In genomic region chr19:4066176-4066606, GRCh38 we compare ENCODE assay signal across 8 cellular contexts. TPM values are rescaled to one million over a fixed set of nuclear protein-coding genes. Genes with fewer than 3 reads are reported as not detected.
DNase-seq lines count a peak whose midpoint lies in the region; ATAC-seq and TF ChIP-seq lines count a peak whose summit lies in the region.

No MANE protein-coding gene starts in this region.

- POLR2A ChIA-PET in SK-N-SH (lab: Yijun Ruan, JAX) = interaction anchor here (0.6 to 1.2 kb wide), 4 partner anchors 59 to 589 kb away, joined by 3 to 4 read pairs (median 4); partner anchors contain the start of genes EEF2 and PIAS4

- H3K27me3 ChIP-seq in SK-N-SH (ENCODE audit: insufficient read depth) (no peaks in the 10 kb centered on the region), adrenal gland (no peaks in the 10 kb centered on the region), layer of hippocampus (ENCODE audit: control insufficient read depth, insufficient read depth, low read length) (no peaks in the 10 kb centered on the region)

- ATAC-seq in SK-N-SH treated with all-trans-retinoic acid at 6 μM for 48 hours (no peak), GM18517 (IDR thresholded peaks at IDR 0.05; ENCODE audit: unreplicated experiment) (no peak)
- no peak for ATAC-seq in stimulated activated naive CD8-positive, alpha-beta T cell treated with anti-CD3 and anti-CD28 coated beads, Interleukin-15, Interleukin-2, amounts not matched to agents 100 U/mL and 50 U/mL, for 24 hours

- H3F3A ChIP-seq in SK-N-SH (replicated peaks; ENCODE audit: insufficient read depth) = peaks cover 4% of the 10 kb centered on the region

- no peak for TF ChIP-seq CTCF in SK-N-SH (IDR thresholded peaks at IDR 0.05)
- TF ChIP-seq CTCF in adrenal gland (IDR thresholded peaks at IDR 0.05) = no peak

- H3K9me3 ChIP-seq in SK-N-SH (no peaks in the 10 kb centered on the region), adrenal gland (replicated peaks in 1 of 3) (no peaks in the 10 kb centered on the region)

- no peak overlapping the region for H2AFZ ChIP-seq in SK-N-SH (ENCODE audit: low read depth)

- WGBS in SK-N-SH (ENCODE audit: low lambda C conversion rate) = 0% methylated on average over 11 of the region's 31 CpGs
- WGBS in adrenal gland, 4 donors = 0 to 1% (median 1%) methylated on average over 3 to 31 of the region's 31 CpGs; no CpG with 5 or more reads in 1 of the 4 donors

- TF ChIP-seq EP300 in SK-N-SH (IDR thresholded peaks at IDR 0.05; ENCODE audit: borderline replicate concordance in 1 of 2, low read depth in 1 of 2, low read length in 1 of 2) = no peak

- peak overlapping the region; percentile 88 for H3K4me2 ChIP-seq in SK-N-SH

- H3K36me3 ChIP-seq in SK-N-SH (replicated peaks in 1 of 2; ENCODE audit: control insufficient read depth in 1 of 2, insufficient read depth in 2 of 2, low read length in 1 of 2) (peaks cover 3 to 13% of the 10 kb centered on the region in 2 experiments), adrenal gland (replicated peaks in 1 of 2) (no peaks in the 10 kb centered on the region)

- no peak for TF ChIP-seq RAD21 in SK-N-SH (IDR thresholded peaks at IDR 0.05; ENCODE audit: low read length)

- H3K4me3 ChIP-seq in SK-N-SH (ENCODE audit: low read depth in 2 of 2, low read length in 1 of 2) (peak overlapping the region; percentile 76 to 80), adrenal gland (peak overlapping the region; percentile 58 to 99 (median 77))

- H3K79me2 ChIP-seq in SK-N-SH (ENCODE audit: insufficient read depth) = peaks cover 42% of the 10 kb centered on the region

- no peak for TF ChIP-seq POLR2A in adrenal gland (IDR thresholded peaks at IDR 0.05)

- H4K20me1 ChIP-seq in SK-N-SH (ENCODE audit: insufficient read depth) = peaks cover 38% of the 10 kb centered on the region

- intact Hi-C loops in adrenal gland (cut with DNase I) = no loop called here

- CTCF ChIA-PET in SK-N-SH (lab: Yijun Ruan, JAX) = interaction anchor here (0.8 kb wide), 1 partner anchor 74 kb away, joined by 3 read pairs; no protein-coding TSS in a partner anchor

- H3K9me2 ChIP-seq in SK-N-SH = no peaks in the 10 kb centered on the region

- peaks cover 0 to 16% of the 10 kb centered on the region in 2 experiments; a peak in 1 of 4 replicates for H3K4me1 ChIP-seq in SK-N-SH (ENCODE audit: control insufficient read depth in 1 of 2, insufficient read depth in 2 of 2, low read depth in 1 of 2, low read length in 1 of 2)
- H3K4me1 ChIP-seq in adrenal gland (replicated peaks in 1 of 2) = peaks cover 31 to 40% of the 10 kb centered on the region in 2 donors

- DNase-seq in SK-N-SH (no peak), adrenal gland (peak in 3 of 7 donors; percentile 60 to 78 (median 69)), NCI-H2029 (lab: John Stamatoyannopoulos, UW) (no peak), HT-29 (ENCODE audit: low spot score) (no peak)
- DNase-seq in stimulated activated naive CD8-positive, alpha-beta T cell treated with anti-CD3 and anti-CD28 coated beads, Interleukin-15, Interleukin-2, amounts not matched to agents 100 U/mL and 50 U/mL, for 24 hours = peak; percentile 60

- H3K9ac ChIP-seq in SK-N-SH = peak overlapping the region; percentile 87

- H3K27ac ChIP-seq in SK-N-SH (ENCODE audit: low read depth in 2 of 2, low read length in 1 of 2) (peak overlapping the region; percentile 63 to 90; a peak in 3 of 4 replicates), adrenal gland (peak overlapping the region; percentile 69 to 98 (median 89)), layer of hippocampus (ENCODE audit: low read depth, low read length) (peak overlapping the region; percentile 96)

TF ChIP-seq in SK-N-SH, 30 proteins besides CTCF, POLR2A, EP300 and RAD21 (continues in another document):
- TF ChIP-seq NRF1 (IDR thresholded peaks at IDR 0.05; ENCODE audit: low read depth, low read length) = no peak
- no peak for TF ChIP-seq POLR2AphosphoS5 (IDR thresholded peaks at IDR 0.05; ENCODE audit: low read depth, low read length)
- TF ChIP-seq, protein P1, sequence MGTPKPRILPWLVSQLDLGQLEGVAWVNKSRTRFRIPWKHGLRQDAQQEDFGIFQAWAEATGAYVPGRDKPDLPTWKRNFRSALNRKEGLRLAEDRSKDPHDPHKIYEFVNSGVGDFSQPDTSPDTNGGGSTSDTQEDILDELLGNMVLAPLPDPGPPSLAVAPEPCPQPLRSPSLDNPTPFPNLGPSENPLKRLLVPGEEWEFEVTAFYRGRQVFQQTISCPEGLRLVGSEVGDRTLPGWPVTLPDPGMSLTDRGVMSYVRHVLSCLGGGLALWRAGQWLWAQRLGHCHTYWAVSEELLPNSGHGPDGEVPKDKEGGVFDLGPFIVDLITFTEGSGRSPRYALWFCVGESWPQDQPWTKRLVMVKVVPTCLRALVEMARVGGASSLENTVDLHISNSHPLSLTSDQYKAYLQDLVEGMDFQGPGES (IDR thresholded peaks at IDR 0.05; ENCODE audit: low read depth, low read length) = no peak
- TF ChIP-seq RXRA (IDR thresholded peaks at IDR 0.05; ENCODE audit: borderline replicate concordance, low read depth) = no peak
- TF ChIP-seq FOXJ3 (CRISPR knock-in tag; IDR thresholded peaks at IDR 0.05) = no peak

TF ChIP-seq in SK-N-SH treated with all-trans-retinoic acid at 6 μM for 48 hours, 23 proteins besides CTCF, POLR2A, EP300 and RAD21 (continues in another document):
- no peak for TF ChIP-seq SNAI2 (CRISPR knock-in tag; IDR thresholded peaks at IDR 0.05)
- no peak for TF ChIP-seq ARNTL (CRISPR knock-in tag; IDR thresholded peaks at IDR 0.05; ENCODE audit: borderline replicate concordance, low read depth)
- no peak for TF ChIP-seq ZFP3 (CRISPR knock-in tag; IDR thresholded peaks at IDR 0.05)
- TF ChIP-seq TCF4 (CRISPR knock-in tag; IDR thresholded peaks at IDR 0.05; ENCODE audit: borderline replicate concordance) = no peak
- no peak for TF ChIP-seq PPARA (CRISPR knock-in tag; IDR thresholded peaks at IDR 0.05; ENCODE audit: borderline replicate concordance)
- no peak for TF ChIP-seq CSDC2 (CRISPR knock-in tag; IDR thresholded peaks at IDR 0.05)
- TF ChIP-seq BACH2 (CRISPR knock-in tag; IDR thresholded peaks at IDR 0.05; ENCODE audit: borderline replicate concordance) = no peak
- no peak for TF ChIP-seq TOX (CRISPR knock-in tag; IDR thresholded peaks at IDR 0.05; ENCODE audit: borderline replicate concordance)
- no peak for TF ChIP-seq CREB5 (CRISPR knock-in tag; IDR thresholded peaks at IDR 0.05; ENCODE audit: low read depth)
- no peak for TF ChIP-seq OSR1 (CRISPR knock-in tag; IDR thresholded peaks at IDR 0.05)
- TF ChIP-seq, protein P2, sequence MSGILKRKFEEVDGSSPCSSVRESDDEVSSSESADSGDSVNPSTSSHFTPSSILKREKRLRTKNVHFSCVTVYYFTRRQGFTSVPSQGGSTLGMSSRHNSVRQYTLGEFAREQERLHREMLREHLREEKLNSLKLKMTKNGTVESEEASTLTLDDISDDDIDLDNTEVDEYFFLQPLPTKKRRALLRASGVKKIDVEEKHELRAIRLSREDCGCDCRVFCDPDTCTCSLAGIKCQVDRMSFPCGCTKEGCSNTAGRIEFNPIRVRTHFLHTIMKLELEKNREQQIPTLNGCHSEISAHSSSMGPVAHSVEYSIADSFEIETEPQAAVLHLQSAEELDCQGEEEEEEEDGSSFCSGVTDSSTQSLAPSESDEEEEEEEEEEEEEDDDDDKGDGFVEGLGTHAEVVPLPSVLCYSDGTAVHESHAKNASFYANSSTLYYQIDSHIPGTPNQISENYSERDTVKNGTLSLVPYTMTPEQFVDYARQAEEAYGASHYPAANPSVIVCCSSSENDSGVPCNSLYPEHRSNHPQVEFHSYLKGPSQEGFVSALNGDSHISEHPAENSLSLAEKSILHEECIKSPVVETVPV (CRISPR knock-in tag; IDR thresholded peaks at IDR 0.05) = no peak
- no peak for TF ChIP-seq ZC3H10 (CRISPR knock-in tag; IDR thresholded peaks at IDR 0.05)
- no peak for TF ChIP-seq ZNF8 (CRISPR knock-in tag; IDR thresholded peaks at IDR 0.05)
- TF ChIP-seq ZFP30 (CRISPR knock-in tag; IDR thresholded peaks at IDR 0.05) = no peak

RNA-seq across cellular contexts. Expression of gene ZBTB7A, which starts 0.5 kb away (rescaled TPM):
- polyA plus RNA-seq in SK-N-SH (2012; rRNA removed) (5.6 and 7.4 TPM in 2 replicates), adrenal gland (10 to 100 TPM in 2 of 3 donors, 1 to 10 TPM in 1; 7.1 to 22.5 (median 10.6) TPM)
- 2.8 and 5.8 TPM in 2 replicates for polyA plus RNA-seq in SK-N-SH (2012; cell fraction: cytosol; rRNA removed)
- 17.7 and 19.8 TPM in 2 replicates for polyA plus RNA-seq in SK-N-SH (2012; cell fraction: nucleus; rRNA removed)
- total RNA-seq in adrenal gland = 10 to 100 TPM; 34.3 to 77.2 (median 57.6) TPM
- total RNA-seq in HT-29 (2014; rRNA removed; shearing (Covaris generic)) = 67.4 and 72.7 TPM in 2 replicates

RNA-seq across cellular contexts. Expression of gene MAP2K2, which starts 57.7 kb away (rescaled TPM):
- polyA plus RNA-seq in SK-N-SH (2012; rRNA removed) (67.2 and 114 TPM in 2 replicates), adrenal gland (100 to 1,000 TPM; 114 to 369 (median 336) TPM)
- polyA plus RNA-seq in SK-N-SH (2012; cell fraction: cytosol; rRNA removed) = 55.7 and 82.6 TPM in 2 replicates
- 156 and 227 TPM in 2 replicates for polyA plus RNA-seq in SK-N-SH (2012; cell fraction: nucleus; rRNA removed)
- total RNA-seq in adrenal gland = 100 to 1,000 TPM in 7 of 8 donors, 10 to 100 TPM in 1; 88.4 to 188 (median 145) TPM
- 212 and 232 TPM in 2 replicates for total RNA-seq in HT-29 (2014; rRNA removed; shearing (Covaris generic))

RNA-seq across cellular contexts. Expression of gene PIAS4, which starts 58.7 kb away (rescaled TPM):
- 7.7 and 14.1 TPM in 2 replicates for polyA plus RNA-seq in SK-N-SH (2012; rRNA removed)
- 4.8 and 7.9 TPM in 2 replicates for polyA plus RNA-seq in SK-N-SH (2012; cell fraction: cytosol; rRNA removed)
- 17.7 and 23.8 TPM in 2 replicates for polyA plus RNA-seq in SK-N-SH (2012; cell fraction: nucleus; rRNA removed)
- total RNA-seq in adrenal gland = 10 to 100 TPM; 16.6 to 40.7 (median 28.6) TPM
- polyA plus RNA-seq in adrenal gland = 10 to 100 TPM; 13.7 to 22.3 (median 21.2) TPM
- 40.6 and 40.8 TPM in 2 replicates for total RNA-seq in HT-29 (2014; rRNA removed; shearing (Covaris generic))
